ENCODE assay signal across 22 cellular contexts in the genomic region with DNA sequence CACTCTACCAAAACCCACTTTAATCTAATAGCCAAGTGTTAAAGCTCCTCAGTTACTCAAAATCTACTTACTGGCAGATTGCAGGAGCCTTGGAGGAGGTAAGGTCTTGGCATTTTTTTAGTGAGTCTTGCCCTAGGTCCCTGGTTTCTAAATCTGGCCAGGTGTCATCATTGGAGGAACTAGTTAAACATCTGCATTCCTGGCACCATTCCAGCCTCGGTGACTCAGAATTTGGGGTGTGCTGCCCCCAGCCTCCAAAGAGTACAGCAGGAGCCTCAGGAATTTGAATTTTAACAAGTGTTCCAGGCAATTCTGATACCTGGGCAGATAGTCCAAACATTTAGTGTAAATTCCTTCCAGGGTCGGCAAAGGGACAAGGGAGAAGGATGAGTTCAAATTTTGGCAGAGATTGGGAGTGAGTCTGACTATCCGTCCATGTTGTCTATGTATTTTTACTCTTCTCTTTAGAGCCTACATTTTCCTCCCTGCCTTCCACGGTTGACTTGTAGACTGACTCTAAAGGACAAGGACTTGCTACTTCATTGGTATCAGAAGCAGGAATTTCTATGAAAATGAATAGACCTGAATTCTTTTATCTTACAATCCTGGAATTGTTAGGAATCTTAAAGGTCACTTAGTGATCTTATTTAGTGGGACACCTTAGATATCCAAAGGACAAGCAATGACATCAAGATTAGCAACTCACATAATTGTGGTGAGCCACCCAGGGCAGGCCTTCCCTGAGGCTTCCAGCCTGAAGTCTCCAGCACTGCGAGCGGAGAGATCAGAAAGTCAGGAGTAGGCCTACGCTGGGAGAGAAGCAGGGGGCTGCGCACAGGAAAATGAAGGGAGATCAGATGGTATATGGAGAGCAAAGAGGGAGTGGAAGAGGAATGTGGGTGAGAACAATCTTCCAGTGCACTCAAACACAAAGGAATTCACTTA. TPM values are rescaled to one million over a fixed set of nuclear protein-coding genes. Genes with fewer than 3 reads are reported as not detected.
DNase-seq lines count a peak whose midpoint lies in the region; TF ChIP-seq lines count a peak whose summit lies in the region.
"Had no signal": no experiment of that assay in that cellular context is flagged by ENCODE, and none has a peak within 500 bp of the region (broad histone marks: within the 10 kb centered on the region; RNA-seq: fewer than 3 reads in every experiment).

No MANE protein-coding gene starts in this region.

- CTCF ChIA-PET in MCF 10A (lab: Yijun Ruan, JAX): interaction anchor here (0.8 kb wide), 1 partner anchor 37 kb away, joined by 3 read pairs; no protein-coding TSS in a partner anchor
- CTCF ChIA-PET in PC-9 (lab: Charles Lee): no interaction called here

- TF ChIP-seq CTCF in MCF 10A (IDR thresholded peaks at IDR 0.05; ENCODE audit: unreplicated experiment): no peak
- TF ChIP-seq CTCF in breast epithelium (IDR thresholded peaks at IDR 0.05): no peak
- no peak for TF ChIP-seq CTCF in PC-9 (conservative IDR thresholded peaks at IDR 0.05)
- no peak for TF ChIP-seq CTCF in fibroblast of mammary gland (conservative IDR thresholded peaks at IDR 0.05; ENCODE audit: control insufficient read depth, insufficient read depth, low read depth, low read length)
- TF ChIP-seq CTCF in GM20000 (IDR thresholded peaks at IDR 0.05; ENCODE audit: extremely low read depth, missing control alignments): no peak

- peaks cover 22% of the 10 kb centered on the region for H3F3A ChIP-seq in PC-9 (ENCODE audit: insufficient read depth, low read depth)
- no peaks in the 10 kb centered on the region for H3F3A ChIP-seq in GM23248 (ENCODE audit: insufficient read depth)

- peak overlapping the region; percentile 74 for H3K27ac Mint-ChIP-seq in MCF 10A (ENCODE audit: low read depth, unreplicated experiment)
- H3K27ac Mint-ChIP-seq: activated CD8-positive, alpha-beta T cell treated with anti-CD3 and anti-CD28 coated beads, Interleukin-2, amount 10 ng/mL, durations not matched to agents 7 days and 5 days; activated naive CD8-positive, alpha-beta T cell treated with anti-CD3 and anti-CD28 coated beads, Interleukin-2, amount 50 U/mL, for 24 hours; activated T-helper 1 cell treated with anti-CD3 and anti-CD28 coated beads, Interleukin-12 subunit alpha, Interleukin-12 subunit beta, Interleukin-2, Interleukin-4 antibody, amounts not matched to agents 30 ng/mL and 10 ng/mL and 1 ng/mL, durations not matched to agents 14 hours and 24 hours and 36 hours; natural killer cell; stimulated activated naive CD8-positive, alpha-beta T cell treated with anti-CD3 and anti-CD28 coated beads, Interleukin-15, Interleukin-2, amounts not matched to agents 100 ng/mL and 50 ng/mL, for 24 hours had no signal

- no peaks in the 10 kb centered on the region for H3K27me3 ChIP-seq in breast epithelium
- no peaks in the 10 kb centered on the region for H3K27me3 ChIP-seq in PC-9 (ENCODE audit: insufficient read depth, low read depth)
- H3K27me3 ChIP-seq in GM23248 (replicated peaks; ENCODE audit: insufficient read depth): no peaks in the 10 kb centered on the region
- H3K27me3 ChIP-seq: Peyer's patch, uterus had no signal

- H3K9me2 ChIP-seq in PC-9 (ENCODE audit: insufficient read depth) (no peaks in the 10 kb centered on the region), GM23248 (ENCODE audit: insufficient read depth) (no peaks in the 10 kb centered on the region)

- peaks cover 7% of the 10 kb centered on the region for H3K36me3 Mint-ChIP-seq in MCF 10A (ENCODE audit: insufficient read depth, unreplicated experiment)
- H3K36me3 Mint-ChIP-seq: natural killer cell had no signal

- no peaks in the 10 kb centered on the region for H3K27me3 Mint-ChIP-seq in MCF 10A (ENCODE audit: insufficient read depth, unreplicated experiment)
- H3K27me3 Mint-ChIP-seq: activated naive CD8-positive, alpha-beta T cell treated with anti-CD3 and anti-CD28 coated beads, Interleukin-2, amount 50 U/mL, for 24 hours; stimulated activated naive CD8-positive, alpha-beta T cell treated with anti-CD3 and anti-CD28 coated beads, Interleukin-15, Interleukin-2, amounts not matched to agents 100 ng/mL and 50 ng/mL, for 24 hours had no signal

- H3K79me2 ChIP-seq in PC-9 (ENCODE audit: low read depth) (no peaks in the 10 kb centered on the region), GM23248 (ENCODE audit: insufficient read depth) (no peaks in the 10 kb centered on the region)

- BruUV-seq in MCF 10A (replicated peaks; lab: Mats Ljungman, UMichigan) (no TSS peak), PC-9 (replicated peaks; lab: Mats Ljungman, UMichigan) (TSS peak; percentile 52)

- H4K20me1 ChIP-seq in PC-9 (ENCODE audit: insufficient read depth): no peaks in the 10 kb centered on the region
- H4K20me1 ChIP-seq in GM23248 (ENCODE audit: insufficient read depth): no peaks in the 10 kb centered on the region

- no peaks in the 10 kb centered on the region for H3K36me3 ChIP-seq in breast epithelium
- H3K36me3 ChIP-seq in PC-9 (ENCODE audit: low read depth): no peaks in the 10 kb centered on the region
- no peaks in the 10 kb centered on the region for H3K36me3 ChIP-seq in GM23248 (ENCODE audit: low read depth)
- H3K36me3 ChIP-seq: Peyer's patch, prostate gland, uterus had no signal

- DNase-seq in MCF 10A (ENCODE audit: unreplicated experiment) (peak; percentile 92), breast epithelium (ENCODE audit: low spot score in 2 of 2) (no peak), PC-9 (peak; percentile 91 to 92), fibroblast of mammary gland (ENCODE audit: low read depth) (peak; percentile 11), ureter (ENCODE audit: low spot score) (peak; percentile 58), GM23248 (no peak), GM20000 (ENCODE audit: low spot score) (no peak), globus pallidus (ENCODE audit: low spot score) (no peak)
- DNase-seq: activated CD8-positive, alpha-beta T cell treated with anti-CD3 and anti-CD28 coated beads, Interleukin-2, amount 10 ng/mL, durations not matched to agents 7 days and 5 days; activated naive CD8-positive, alpha-beta T cell treated with anti-CD3 and anti-CD28 coated beads, Interleukin-2, amount 50 U/mL, for 24 hours; H7; natural killer cell; NCI-H1092; NCI-H526 treated with DMSO at 0.1 percent for 48 hours; Peyer's patch; uterus had no signal

- intact Hi-C loops in MCF 10A (cut with micrococcal nuclease) (no loop called here), breast epithelium (cut with DNase I; ENCODE audit: low total_unique reads) (no loop called here), PC-9 (cut with micrococcal nuclease; ENCODE audit: unreplicated experiment) (loop anchor here (1.0 to 2.0 kb wide), 4 partner anchors 35 to 153 kb away; no protein-coding TSS in a partner anchor)

- 61 to 65% methylated on average over 8 of the region's 8 CpGs for WGBS in GM23248 (ENCODE audit: low coverage in 1 of 2, low lambda C conversion rate in 2 of 2, missing lambda C conversion rate in 2 of 2), 2 experiments

- H3K9me3 ChIP-seq in breast epithelium (no peaks in the 10 kb centered on the region), PC-9 (ENCODE audit: insufficient read depth, low read depth) (no peaks in the 10 kb centered on the region), GM23248 (ENCODE audit: low read depth) (no peaks in the 10 kb centered on the region)
- H3K9me3 ChIP-seq: Peyer's patch, prostate gland, uterus had no signal

- H2AFZ ChIP-seq in PC-9 (no peak overlapping the region), GM23248 (no peak overlapping the region)

- POLR2A ChIA-PET in MCF 10A (lab: Yijun Ruan, JAX) (interaction anchor here (0.6 to 1.5 kb wide), 8 partner anchors 14 to 153 kb away, joined by 3 to 8 read pairs (median 3); no protein-coding TSS in a partner anchor), PC-9 (lab: Charles Lee; ENCODE audit: unreplicated experiment) (no interaction called here)

- H3K4me3 Mint-ChIP-seq in MCF 10A (ENCODE audit: unreplicated experiment): no peak overlapping the region
- H3K4me3 Mint-ChIP-seq: activated CD8-positive, alpha-beta T cell treated with anti-CD3 and anti-CD28 coated beads, Interleukin-2, amount 10 ng/mL, durations not matched to agents 7 days and 5 days; activated naive CD8-positive, alpha-beta T cell treated with anti-CD3 and anti-CD28 coated beads, Interleukin-2, amount 50 U/mL, for 24 hours; activated T-helper 1 cell treated with anti-CD3 and anti-CD28 coated beads, Interleukin-12 subunit alpha, Interleukin-12 subunit beta, Interleukin-2, Interleukin-4 antibody, amounts not matched to agents 30 ng/mL and 10 ng/mL and 1 ng/mL, durations not matched to agents 14 hours and 24 hours and 36 hours; natural killer cell; stimulated activated naive CD8-positive, alpha-beta T cell treated with anti-CD3 and anti-CD28 coated beads, Interleukin-15, Interleukin-2, amounts not matched to agents 100 ng/mL and 50 ng/mL, for 24 hours had no signal

- H3K4me2 ChIP-seq in PC-9 (peak overlapping the region; percentile 52), GM23248 (ENCODE audit: unreplicated experiment) (no peak overlapping the region)

- H3K9me3 Mint-ChIP-seq in MCF 10A (ENCODE audit: unreplicated experiment): no peaks in the 10 kb centered on the region
- H3K9me3 Mint-ChIP-seq: activated naive CD8-positive, alpha-beta T cell treated with anti-CD3 and anti-CD28 coated beads, Interleukin-2, amount 50 U/mL, for 24 hours; natural killer cell; stimulated activated naive CD8-positive, alpha-beta T cell treated with anti-CD3 and anti-CD28 coated beads, Interleukin-15, Interleukin-2, amounts not matched to agents 100 ng/mL and 50 ng/mL, for 24 hours had no signal

- H3K4me1 Mint-ChIP-seq in MCF 10A (ENCODE audit: insufficient read depth, unreplicated experiment): peaks cover 13% of the 10 kb centered on the region
- H3K4me1 Mint-ChIP-seq: activated naive CD8-positive, alpha-beta T cell treated with anti-CD3 and anti-CD28 coated beads, Interleukin-2, amount 50 U/mL, for 24 hours; natural killer cell had no signal

- H3K9ac ChIP-seq in GM23248: no peak overlapping the region

- H3K4me1 ChIP-seq in breast epithelium (no peaks in the 10 kb centered on the region), PC-9 (replicated peaks; ENCODE audit: insufficient read depth) (peaks cover 30% of the 10 kb centered on the region), GM23248 (ENCODE audit: insufficient read depth) (no peaks in the 10 kb centered on the region)
- H3K4me1 ChIP-seq: Peyer's patch, prostate gland, uterus had no signal

- peak overlapping the region in 1 of 2 donors; percentile 6 for H3K27ac ChIP-seq in breast epithelium
- peak overlapping the region; percentile 85 for H3K27ac ChIP-seq in PC-9
- H3K27ac ChIP-seq in GM23248: no peak overlapping the region
- H3K27ac ChIP-seq: Peyer's patch, prostate gland, uterus had no signal

- TF ChIP-seq POLR2A in breast epithelium (IDR thresholded peaks at IDR 0.05): no peak

- H3K4me3 ChIP-seq in breast epithelium (no peak overlapping the region), PC-9 (no peak overlapping the region), fibroblast of mammary gland (ENCODE audit: control insufficient read depth, low read depth, low read length) (no peak overlapping the region), GM23248 (no peak overlapping the region)
- H3K4me3 ChIP-seq: GM12878, lung, Peyer's patch, prostate gland, uterus had no signal

- in situ Hi-C loops in GM23248 (cut with MboI): no loop called here

RNA-seq across cellular contexts. Expression of gene KLF5, which starts 37.6 kb away (rescaled TPM):
- total RNA-seq in MCF 10A (2022) (197 and 226 TPM in 2 replicates), breast epithelium (10 to 100 TPM in 2 of 3 donors, 1 to 10 TPM in 1; 2.2 to 30.7 (median 10.5) TPM), PC-9 (2021) (54.3 and 65.9 TPM in 2 replicates), ureter (185 TPM)
- 5.5 and 6.1 TPM in 2 replicates for total RNA-seq in GM23248 (2014; rRNA removed; shearing (Covaris generic))
- polyA plus RNA-seq in GM23248 (2016; fragmentation: Nextera tagmentation; extraction: Ambion mirVana): 5.6 and 7.1 TPM in 2 replicates
- total RNA-seq: G401 had no signal

Comparison
In these comparisons a context has a peak if more than half of its experiments do, and no peak if none do; other contexts are left out.
1. DNase-seq: peak in MCF 10A (single experiment), PC-9 (2 of 2), fibroblast of mammary gland (single experiment) and ureter (single experiment); none in breast epithelium (0 of 2), GM23248 (single experiment), GM20000 (single experiment) and globus pallidus (single experiment).